9 cellular contexts compared by ENCODE assay signal in genomic region chr6:2028457-2029038, GRCh38.
DNase-seq lines count a peak whose midpoint lies in the region; ATAC-seq and TF ChIP-seq lines count a peak whose summit lies in the region.
"Had no signal": no experiment of that assay in that cellular context is flagged by ENCODE, and none has a peak within 500 bp of the region (broad histone marks: within the 10 kb centered on the region; RNA-seq: fewer than 3 reads in every experiment).

No MANE protein-coding gene starts in this region.

- no peak for DNase-seq in heart left ventricle
- DNase-seq in Right ventricle myocardium inferior (ENCODE audit: missing footprints), result no peak
- DNase-seq in NOMO-1 treated with DMSO at 0.1 percent for 48 hours (lab: John Stamatoyannopoulos, UW; ENCODE audit: unreplicated experiment), result peak; percentile 79
- no peak for DNase-seq in upper lobe of right lung
- no peak for DNase-seq in posterior vena cava (ENCODE audit: low spot score)
- DNase-seq in erythroblast (lab: John Stamatoyannopoulos, UW), result no peak
- no peak for DNase-seq in activated CD8-positive, alpha-beta memory T cell treated with anti-CD3 and anti-CD28 coated beads for 24 hours
- DNase-seq: H9 had no signal

- TF ChIP-seq POLR2A in heart left ventricle (IDR thresholded peaks at IDR 0.05) (no peak), erythroblast (IDR thresholded peaks at IDR 0.05; ENCODE audit: low read length) (no peak)

- H3K4me3 ChIP-seq in heart left ventricle (no peak overlapping the region), upper lobe of right lung (no peak overlapping the region)

- TF ChIP-seq CTCF in heart left ventricle (IDR thresholded peaks at IDR 0.05) (no peak), upper lobe of right lung (IDR thresholded peaks at IDR 0.05) (no peak)

- no peaks in the 10 kb centered on the region for H3K9me3 ChIP-seq in heart left ventricle
- no peaks in the 10 kb centered on the region for H3K9me3 ChIP-seq in upper lobe of right lung

- ATAC-seq in heart left ventricle, result peak in 3 of 4 donors; percentile 29 to 71 (median 63)
- no peak for ATAC-seq in Right ventricle myocardium inferior
- ATAC-seq in HG03432 (IDR thresholded peaks at IDR 0.05; ENCODE audit: unreplicated experiment), result peak; percentile 64
- peak; percentile 43 for ATAC-seq in upper lobe of right lung

- intact Hi-C loops in heart left ventricle (cut with DNase I), result no loop called here
- intact Hi-C loops in Right ventricle myocardium inferior (cut with DNase I), result no loop called here
- intact Hi-C loops in upper lobe of right lung (cut with DNase I), result no loop called here
- intact Hi-C loops in posterior vena cava (cut with DNase I), result no loop called here

- H3K27ac ChIP-seq in heart left ventricle, result no peak overlapping the region
- H3K27ac ChIP-seq in upper lobe of right lung, result no peak overlapping the region

- no peaks in the 10 kb centered on the region for H3K36me3 ChIP-seq in heart left ventricle
- no peaks in the 10 kb centered on the region for H3K36me3 ChIP-seq in upper lobe of right lung

- 49 to 60% (median 52%) methylated on average over 6 of the region's 6 CpGs for WGBS in heart left ventricle, 4 donors

- no peaks in the 10 kb centered on the region for H3K27me3 ChIP-seq in heart left ventricle
- no peaks in the 10 kb centered on the region for H3K27me3 ChIP-seq in upper lobe of right lung

- H3K4me1 ChIP-seq in heart left ventricle, result peaks cover 0 to 2% (median 0%) of the 10 kb centered on the region in 12 donors
- no peaks in the 10 kb centered on the region for H3K4me1 ChIP-seq in upper lobe of right lung
